Comparison of ENCODE assay signal across 8 cellular contexts in the genomic region with DNA sequence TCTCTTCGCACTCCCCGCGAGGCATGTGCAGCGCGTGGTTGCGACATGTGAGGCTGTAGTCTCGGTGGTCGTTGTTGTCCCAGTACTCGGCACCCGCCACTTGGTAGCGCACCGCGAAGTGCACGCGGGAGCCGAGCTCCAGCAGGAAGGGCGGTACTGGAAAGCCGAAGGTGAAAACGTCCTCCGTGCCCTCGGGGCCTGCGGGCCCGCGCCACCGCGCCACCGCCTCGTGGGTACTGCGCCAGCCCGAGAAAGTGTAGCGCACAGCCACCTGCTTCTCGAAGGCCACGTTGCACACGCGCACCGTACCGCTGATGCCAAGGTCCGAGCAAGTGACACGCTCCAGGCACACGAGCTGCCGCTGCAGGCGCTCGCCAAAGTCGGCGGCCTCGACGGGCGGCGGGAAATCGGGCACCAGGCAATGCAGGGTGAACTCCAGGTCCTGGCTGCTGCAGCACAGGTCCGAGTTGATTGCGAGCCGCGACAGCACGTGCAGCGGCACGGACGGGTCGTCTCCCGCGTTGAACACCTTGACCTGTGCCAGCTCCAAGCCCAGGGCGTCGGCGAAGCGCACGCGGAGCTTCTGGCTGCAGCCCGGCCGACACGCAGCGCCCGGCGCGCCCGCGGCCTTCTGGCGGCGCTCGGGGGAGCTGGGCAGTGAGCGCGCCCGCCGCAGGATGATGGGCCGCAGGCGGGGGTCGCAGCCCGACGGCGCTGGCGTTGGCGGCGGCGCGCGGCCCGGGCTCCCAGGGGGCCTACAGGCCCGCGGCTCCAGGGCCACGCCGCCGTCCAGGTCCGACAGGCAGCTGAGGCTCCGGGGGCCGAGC. TPM values are rescaled to one million over a fixed set of nuclear protein-coding genes. Genes with fewer than 3 reads are reported as not detected.
A peak's percentile ranks its signal among the peaks of the same experiment; 100 is the strongest.
DNase-seq lines count a peak whose midpoint lies in the region; ATAC-seq and TF ChIP-seq lines count a peak whose summit lies in the region.

No MANE protein-coding gene starts in this region.

- no peaks in the 10 kb centered on the region for H4K20me1 ChIP-seq in MM.1S (ENCODE audit: insufficient read depth, low read length)

- DNase-seq in MM.1S (no peak), SW 1271 (lab: John Stamatoyannopoulos, UW) (no peak), NCI-H2227 treated with DMSO at 0.1 percent for 48 hours (lab: John Stamatoyannopoulos, UW) (no peak), MV-4-11 (lab: John Stamatoyannopoulos, UW) (no peak)
- DNase-seq in central memory CD4-positive, alpha-beta T cell: no peak

- intact Hi-C loops in dendritic cell treated with granulocyte-macrophage colony-stimulating factor and Interleukin-4, amounts not matched to agents 40 ng/mL and 50 ng/mL, for 4 days (cut with micrococcal nuclease): no loop called here

- peak overlapping the region; percentile 95 for H3K4me3 Mint-ChIP-seq in dendritic cell treated with granulocyte-macrophage colony-stimulating factor and Interleukin-4, amounts not matched to agents 40 ng/mL and 50 ng/mL, for 4 days

- H3K9me2 ChIP-seq in MM.1S (replicated peaks; ENCODE audit: insufficient read depth, low read length): no peaks in the 10 kb centered on the region

- H3K4me2 ChIP-seq in MM.1S (ENCODE audit: low read depth, low read length): peak overlapping the region; percentile 71; the same call in 1 of the 2 replicates

- H3K36me3 Mint-ChIP-seq in dendritic cell treated with granulocyte-macrophage colony-stimulating factor and Interleukin-4, amounts not matched to agents 40 ng/mL and 50 ng/mL, for 4 days (ENCODE audit: low read depth): peaks cover 21% of the 10 kb centered on the region

- peak overlapping the region; percentile 60; the same call in 1 of the 2 replicates for H3K9ac ChIP-seq in MM.1S (ENCODE audit: low read length)

- H3K4me3 ChIP-seq in MM.1S (ENCODE audit: low read length): peak overlapping the region; percentile 81
- H3K4me3 ChIP-seq in mononuclear cell (ENCODE audit: low read length): peak overlapping the region; percentile 84

- H3K27me3 ChIP-seq in MM.1S (replicated peaks; ENCODE audit: insufficient read depth, low read length): no peaks in the 10 kb centered on the region
- no peaks in the 10 kb centered on the region for H3K27me3 ChIP-seq in mononuclear cell (ENCODE audit: insufficient read depth, low read length)

- H3K4me1 ChIP-seq in MM.1S (ENCODE audit: low read length) (0 out of 2 replicates have a peak, but pooled peaks cover 8% of the 10 kb centered on the region), mononuclear cell (ENCODE audit: insufficient read depth, low read length) (peaks cover 54% of the 10 kb centered on the region)

- peak overlapping the region; percentile 96 for H2AFZ ChIP-seq in MM.1S (ENCODE audit: low read length)

- peak; percentile 25 for ATAC-seq in GM21423 (IDR thresholded peaks at IDR 0.05; ENCODE audit: unreplicated experiment)

- H3K27me3 Mint-ChIP-seq in dendritic cell treated with granulocyte-macrophage colony-stimulating factor and Interleukin-4, amounts not matched to agents 40 ng/mL and 50 ng/mL, for 4 days: no peaks in the 10 kb centered on the region

- no peak for TF ChIP-seq CTCF in MM.1S (IDR thresholded peaks at IDR 0.05; ENCODE audit: low read length)

- H3K27ac ChIP-seq in MM.1S (ENCODE audit: low read length): no peak overlapping the region; the same call in 1 of the 2 replicates

- peaks cover 9% of the 10 kb centered on the region; the same call in 1 of the 2 replicates for H3F3A ChIP-seq in MM.1S (ENCODE audit: insufficient read depth, low read length)

- no peaks in the 10 kb centered on the region for H3K9me3 ChIP-seq in MM.1S (replicated peaks; ENCODE audit: insufficient read depth, low read length)
- H3K9me3 ChIP-seq in mononuclear cell (ENCODE audit: low read depth, low read length): no peaks in the 10 kb centered on the region

- no peaks in the 10 kb centered on the region for H3K9me3 Mint-ChIP-seq in dendritic cell treated with granulocyte-macrophage colony-stimulating factor and Interleukin-4, amounts not matched to agents 40 ng/mL and 50 ng/mL, for 4 days

- peaks cover 37% of the 10 kb centered on the region for H3K4me1 Mint-ChIP-seq in dendritic cell treated with granulocyte-macrophage colony-stimulating factor and Interleukin-4, amounts not matched to agents 40 ng/mL and 50 ng/mL, for 4 days (ENCODE audit: low read depth)

- H3K79me2 ChIP-seq in MM.1S (ENCODE audit: low read length): peaks cover 19% of the 10 kb centered on the region; the same call in 1 of the 2 replicates

- H3K27ac Mint-ChIP-seq in dendritic cell treated with granulocyte-macrophage colony-stimulating factor and Interleukin-4, amounts not matched to agents 40 ng/mL and 50 ng/mL, for 4 days: peak overlapping the region; percentile 100

- H3K36me3 ChIP-seq in MM.1S (replicated peaks; ENCODE audit: insufficient read depth, low read length): peaks cover 5% of the 10 kb centered on the region

RNA-seq across cellular contexts. Expression of gene PPP1R3D, which starts 0.8 kb away (rescaled TPM):
- 6.7 TPM for total RNA-seq in mononuclear cell

RNA-seq across cellular contexts. Expression of gene FAM217B, which starts 0.9 kb away (rescaled TPM):
- total RNA-seq in mononuclear cell: 8.3 TPM

RNA-seq across cellular contexts. Expression of gene SYCP2, which starts 5.8 kb away (rescaled TPM):
- 1.8 TPM for total RNA-seq in mononuclear cell

RNA-seq across cellular contexts. Expression of gene CDH26, which starts 19.0 kb away (rescaled TPM):
- total RNA-seq in mononuclear cell: 0.73 TPM
